In genomic region chr11:57310630-57311086, GRCh38 we compare ENCODE assay signal across 2 cellular contexts.
A peak's percentile ranks its signal among the peaks of the same experiment; 100 is the strongest.
TF ChIP-seq lines count a peak whose summit lies in the region.

No MANE protein-coding gene starts in this region.

TF ChIP-seq in K562, 482 proteins besides CTCF, POLR2A, EP300 and RAD21:
- TF ChIP-seq KDM1A (IDR thresholded peaks at IDR 0.05) (peak; percentile 8 to 42; a peak in 1 of 4 replicates), ZNF57 (CRISPR knock-in tag; IDR thresholded peaks at IDR 0.05) (no peak), TRIM24 (IDR thresholded peaks at IDR 0.05) (no peak), CEBPB (tag; IDR thresholded peaks at IDR 0.05) (peak; percentile 89), SREBF2 (CRISPR knock-in tag; IDR thresholded peaks at IDR 0.05) (no peak), ZKSCAN1 (IDR thresholded peaks at IDR 0.05; ENCODE audit: low read depth, low read length) (no peak), RBBP5 (IDR thresholded peaks at IDR 0.05; ENCODE audit: borderline replicate concordance, insufficient read depth, low read length, poor library complexity, severe bottlenecking) (no peak), NFIX (CRISPR knock-in tag; IDR thresholded peaks at IDR 0.05; ENCODE audit: low read depth) (0 out of 2 replicates have a peak, but pooled peaks have one; percentile 15), NR2C2 (CRISPR knock-in tag; IDR thresholded peaks at IDR 0.05) (no peak), NR2C2 (tag; IDR thresholded peaks at IDR 0.05) (0 out of 2 replicates have a peak, but pooled peaks have one; percentile 9), BCOR (IDR thresholded peaks at IDR 0.05) (peak; percentile 80), JUND (IDR thresholded peaks at IDR 0.05; ENCODE audit: borderline replicate concordance, low read depth, low read length) (no peak), JUND (tag; IDR thresholded peaks at IDR 0.05; ENCODE audit: borderline replicate concordance, low read depth, low read length) (no peak), NFIC (IDR thresholded peaks at IDR 0.05) (peak; percentile 93), POLR2AphosphoS5 (IDR thresholded peaks at IDR 0.05; ENCODE audit: control insufficient read depth, insufficient read depth, low read depth, low read length) (no peak), SMARCA5 (IDR thresholded peaks at IDR 0.05) (0 out of 2 replicates have a peak, but pooled peaks have one; percentile 31), ARID4B (CRISPR knock-in tag; IDR thresholded peaks at IDR 0.05) (0 out of 2 replicates have a peak, but pooled peaks have one; percentile 6), SAFB (IDR thresholded peaks at IDR 0.05; ENCODE audit: borderline replicate concordance, low read depth, low read length) (no peak), CEBPG (CRISPR knock-in tag; IDR thresholded peaks at IDR 0.05) (peak; percentile 69), CEBPG (tag; conservative IDR thresholded peaks at IDR 0.05 in 1 of 2, IDR thresholded peaks at IDR 0.05 in 1 of 2) (peak; percentile 29 to 77; a peak in 2 of 4 replicates), MAFG (tag; conservative IDR thresholded peaks at IDR 0.05) (no peak), CHCHD3 (CRISPR knock-in tag; IDR thresholded peaks at IDR 0.05) (no peak), ZNF140 (CRISPR knock-in tag; IDR thresholded peaks at IDR 0.05) (no peak), HNRNPK (IDR thresholded peaks at IDR 0.05; ENCODE audit: low read depth, low read length, poor library complexity, severe bottlenecking) (no peak), DDX20 (tag; IDR thresholded peaks at IDR 0.05; ENCODE audit: low read depth) (no peak), ZFP36 (IDR thresholded peaks at IDR 0.05; ENCODE audit: low read depth, low read length, partially characterized antibody) (peak; percentile 75), PCBP1 (IDR thresholded peaks at IDR 0.05; ENCODE audit: low read depth, low read length, poor library complexity, severe bottlenecking) (no peak), RBM25 (IDR thresholded peaks at IDR 0.05; ENCODE audit: low read depth, low read length, severe bottlenecking) (peak; percentile 84)

TF ChIP-seq in HepG2, 621 proteins besides CTCF, POLR2A, EP300 and RAD21 (continues in another document):
- TF ChIP-seq SMC3 (IDR thresholded peaks at IDR 0.05; ENCODE audit: low read length): no peak
- peak; percentile 73; the same call in 1 of the 2 replicates for TF ChIP-seq ZFP1 (CRISPR knock-in tag; IDR thresholded peaks at IDR 0.05)
- peak; percentile 42 for TF ChIP-seq NCOA2 (CRISPR knock-in tag; IDR thresholded peaks at IDR 0.05)
- no peak for TF ChIP-seq ZBTB20 (CRISPR knock-in tag; IDR thresholded peaks at IDR 0.05; ENCODE audit: borderline replicate concordance, low read depth)
- TF ChIP-seq ZNF513 (CRISPR knock-in tag; conservative IDR thresholded peaks at IDR 0.05): no peak
- no peak for TF ChIP-seq GATA4 (IDR thresholded peaks at IDR 0.05; ENCODE audit: borderline replicate concordance, low read depth)
- TF ChIP-seq BCL6 (CRISPR knock-in tag; IDR thresholded peaks at IDR 0.05): peak; percentile 70
- TF ChIP-seq TBX2 (CRISPR knock-in tag; IDR thresholded peaks at IDR 0.05; ENCODE audit: borderline replicate concordance): peak; percentile 47; the same call in 1 of the 2 replicates
- peak; percentile 92 for TF ChIP-seq ZNF556 (CRISPR knock-in tag; IDR thresholded peaks at IDR 0.05; ENCODE audit: borderline replicate concordance)
- TF ChIP-seq AKAP8 (CRISPR knock-in tag; IDR thresholded peaks at IDR 0.05): 0 out of 2 replicates have a peak, but pooled peaks have one; percentile 17
- TF ChIP-seq NFIB (CRISPR knock-in tag; IDR thresholded peaks at IDR 0.05; ENCODE audit: borderline replicate concordance): peak; percentile 95; the same call in 1 of the 2 replicates
- no peak for TF ChIP-seq TAF1 (CRISPR knock-in tag; IDR thresholded peaks at IDR 0.05)
- TF ChIP-seq HNF4A (CRISPR knock-in tag; IDR thresholded peaks at IDR 0.05): peak; percentile 72
- no peak for TF ChIP-seq SMARCC2 (IDR thresholded peaks at IDR 0.05)
- no peak; the same call in 1 of the 2 replicates for TF ChIP-seq SOX13 (IDR thresholded peaks at IDR 0.05)
- peak in 1 of 2 experiments; percentile 50; a peak in 1 of 4 replicates for TF ChIP-seq SOX13 (CRISPR knock-in tag; conservative IDR thresholded peaks at IDR 0.05 in 1 of 2, IDR thresholded peaks at IDR 0.05 in 1 of 2)
- TF ChIP-seq ZNF414 (CRISPR knock-in tag; IDR thresholded peaks at IDR 0.05): peak; percentile 59; the same call in 1 of the 2 replicates
- TF ChIP-seq ZNF224 (CRISPR knock-in tag; IDR thresholded peaks at IDR 0.05): peak; percentile 53; the same call in 1 of the 2 replicates
- TF ChIP-seq SAP130 (CRISPR knock-in tag; IDR thresholded peaks at IDR 0.05; ENCODE audit: low read depth): peak; percentile 36; the same call in 1 of the 2 replicates
- TF ChIP-seq SMYD3 (CRISPR knock-in tag; IDR thresholded peaks at IDR 0.05): no peak
- 0 out of 2 replicates have a peak, but pooled peaks have one; percentile 61 for TF ChIP-seq SMAD3 (CRISPR knock-in tag; IDR thresholded peaks at IDR 0.05)
- peak; percentile 32; the same call in 1 of the 2 replicates for TF ChIP-seq HNF4G (IDR thresholded peaks at IDR 0.05; ENCODE audit: borderline replicate concordance, low read depth, low read length)
- no peak for TF ChIP-seq HNF4G (CRISPR knock-in tag; IDR thresholded peaks at IDR 0.05; ENCODE audit: borderline replicate concordance, low read depth)
- no peak for TF ChIP-seq ZXDC (CRISPR knock-in tag; IDR thresholded peaks at IDR 0.05)
- peak; percentile 85 for TF ChIP-seq TEAD3 (CRISPR knock-in tag; optimal IDR thresholded peaks at IDR 0.05; ENCODE audit: borderline replicate concordance)
- TF ChIP-seq GLI4 (CRISPR knock-in tag; IDR thresholded peaks at IDR 0.05; ENCODE audit: borderline replicate concordance): no peak
- TF ChIP-seq ZNF354B (CRISPR knock-in tag; IDR thresholded peaks at IDR 0.05): no peak
- no peak for TF ChIP-seq NFE2L1 (CRISPR knock-in tag; IDR thresholded peaks at IDR 0.05; ENCODE audit: borderline replicate concordance)
- peak; percentile 96 for TF ChIP-seq ZMYM3 (CRISPR knock-in tag; IDR thresholded peaks at IDR 0.05)
- TF ChIP-seq ZNF501 (CRISPR knock-in tag; IDR thresholded peaks at IDR 0.05): no peak
- TF ChIP-seq SNAPC4 (CRISPR knock-in tag; IDR thresholded peaks at IDR 0.05): 0 out of 2 replicates have a peak, but pooled peaks have one; percentile 30
- TF ChIP-seq KDM5A (IDR thresholded peaks at IDR 0.05; ENCODE audit: borderline replicate concordance, low read length): no peak
- peak; percentile 60; the same call in 1 of the 2 replicates for TF ChIP-seq FOXP4 (CRISPR knock-in tag; IDR thresholded peaks at IDR 0.05)
- no peak for TF ChIP-seq KDM4B (CRISPR knock-in tag; IDR thresholded peaks at IDR 0.05)
- TF ChIP-seq FOXO1 (CRISPR knock-in tag; IDR thresholded peaks at IDR 0.05): peak; percentile 74
- TF ChIP-seq ARID4A (CRISPR knock-in tag; IDR thresholded peaks at IDR 0.05; ENCODE audit: borderline replicate concordance): 0 out of 2 replicates have a peak, but pooled peaks have one; percentile 21
